In the genomic region with DNA sequence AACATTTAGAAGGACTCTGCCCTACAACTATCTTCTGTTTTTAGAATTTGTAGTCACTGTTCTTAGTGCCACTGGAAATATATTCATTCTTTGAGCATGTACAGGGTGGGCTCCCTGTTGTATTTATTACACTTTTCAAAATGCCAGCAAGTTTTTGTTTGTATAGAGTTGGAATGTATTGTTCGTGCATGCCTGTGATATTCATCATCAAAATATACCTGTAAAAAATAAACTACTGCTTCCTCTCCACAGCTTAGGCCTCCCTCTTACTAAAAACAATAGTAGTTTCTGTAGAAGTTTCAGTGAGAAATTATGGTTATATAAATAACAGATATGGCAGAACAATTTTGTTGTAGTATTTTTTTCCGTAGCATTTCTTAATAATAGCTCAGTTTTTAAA, we compare ENCODE assay signal across 18 cellular contexts.
"Had no signal": no experiment of that assay in that cellular context is flagged by ENCODE, and none has a peak within 500 bp of the region (broad histone marks: within the 10 kb centered on the region; RNA-seq: fewer than 3 reads in every experiment).

No MANE protein-coding gene starts in this region.

- DNase-seq: activated CD4-positive, alpha-beta memory T cell treated with anti-CD3 and anti-CD28 coated beads for 36 hours; activated CD4-positive, alpha-beta T cell treated with anti-CD3 and anti-CD28 coated beads for 48 hours; activated effector memory CD4-positive, alpha-beta T cell treated with anti-CD3 and anti-CD28 coated beads, Interleukin-2, amount 50 U/mL, for 16 hours; activated naive CD4-positive, alpha-beta T cell treated with anti-CD3 and anti-CD28 coated beads, Interleukin-2, amount 10 ng/mL, durations not matched to agents 7 days and 5 days; effector CD8-positive, alpha-beta T cell; gastrocnemius medialis; hippocampal formation; mammary epithelial cell; midbrain; pancreas; psoas muscle; right cardiac atrium; stimulated activated CD4-positive, alpha-beta T cell treated with anti-CD3 and anti-CD28 coated beads, Interleukin-4, amount 100 ng/mL, for 24 hours; stimulated activated naive CD4-positive, alpha-beta T cell treated with Interleukin-2 at 50 U/mL for 16 hours had no signal

- H3K36me3 ChIP-seq: cardiac muscle cell, pancreas had no signal

- H3K27ac ChIP-seq: cardiac muscle cell, esophagus muscularis mucosa, gastrocnemius medialis, neutrophil, pancreas, psoas muscle, thoracic aorta had no signal

- H3K9me3 ChIP-seq: esophagus muscularis mucosa, gastrocnemius medialis, neutrophil, pancreas, psoas muscle, thoracic aorta had no signal

- FAIRE-seq: pancreas had no signal

- ATAC-seq: gastrocnemius medialis, pancreas, psoas muscle, right cardiac atrium had no signal

- H3K4me3 ChIP-seq: cardiac muscle cell, esophagus muscularis mucosa, gastrocnemius medialis, pancreas, psoas muscle, thoracic aorta had no signal

- H3K27me3 ChIP-seq: cardiac muscle cell, esophagus muscularis mucosa, gastrocnemius medialis, pancreas had no signal

- H3K4me1 ChIP-seq: esophagus muscularis mucosa, gastrocnemius medialis, psoas muscle had no signal
